In genomic region chr2:6865346-6866238, GRCh38 we compare ENCODE assay signal across 8 cellular contexts. TPM values are rescaled to one million over a fixed set of nuclear protein-coding genes. Genes with fewer than 3 reads are reported as not detected.
A peak's percentile ranks its signal among the peaks of the same experiment; 100 is the strongest.
DNase-seq lines count a peak whose midpoint lies in the region; ATAC-seq and TF ChIP-seq lines count a peak whose summit lies in the region.

Gene CMPK2 (minus strand): TSS chr2:6865907. CDS start chr2:6865696, 211 bp downstream.

- peak; percentile 79 for ATAC-seq in HG02642 (IDR thresholded peaks at IDR 0.05; ENCODE audit: poor library complexity, unreplicated experiment)

- H3K27me3 ChIP-seq in liver (ENCODE audit: control insufficient read depth in 4 of 4, insufficient read depth in 4 of 4, low read length in 3 of 4): no peaks in the 10 kb centered on the region

- H3K9me3 ChIP-seq in liver (ENCODE audit: control insufficient read depth in 4 of 4, low read length in 3 of 4): no peaks in the 10 kb centered on the region

- no peak for TF ChIP-seq RAD21 in liver (IDR thresholded peaks at IDR 0.05)

- peak within 1 kb of the TSS; percentile 85 to 93 (median 89) for H3K4me3 ChIP-seq in liver (ENCODE audit: low read depth in 1 of 3, low read length in 3 of 3)

- peak; percentile 72 for DNase-seq in NCI-H82 (lab: John Stamatoyannopoulos, UW)
- no peak for DNase-seq in NCI-H82 treated with DMSO at 0.1 percent for 48 hours (lab: John Stamatoyannopoulos, UW; ENCODE audit: unreplicated experiment)
- peak; percentile 52 for DNase-seq in NCI-H1105 (lab: John Stamatoyannopoulos, UW)
- peak; percentile 95 for DNase-seq in activated CD4-positive, alpha-beta T cell treated with anti-CD3 and anti-CD28 coated beads for 1 hour
- peak; percentile 57 to 78 (median 73) for DNase-seq in stimulated activated CD4-positive, alpha-beta T cell treated with anti-CD3 and anti-CD28 coated beads, TNF-alpha, amount 100 ng/mL, for 4 hours (ENCODE audit: low read depth in 3 of 3)

- H3K27ac ChIP-seq in cingulate gyrus (ENCODE audit: low read depth, low read length) (peak within 1 kb of the TSS; percentile 47), liver (ENCODE audit: low read depth in 1 of 2, low read length in 2 of 2) (peak within 1 kb of the TSS; percentile 78 to 86)

- peaks cover 3 to 20% (median 11%) of the 10 kb centered on the region in 4 donors for H3K4me1 ChIP-seq in liver (ENCODE audit: control insufficient read depth in 4 of 4, insufficient read depth in 4 of 4, low read length in 3 of 4)

- H3K9ac ChIP-seq in liver (ENCODE audit: low read depth in 1 of 2, low read length in 2 of 2): peak within 1 kb of the TSS in 1 of 2 donors; percentile 57

- TF ChIP-seq CTCF in liver (IDR thresholded peaks at IDR 0.05; ENCODE audit: low read depth, low read length, missing input control): no peak

- under 1% methylated on average over 114 of the region's 114 CpGs for WGBS in liver

- peaks cover 1 to 7% (median 2%) of the 10 kb centered on the region in 4 donors for H3K36me3 ChIP-seq in liver (ENCODE audit: control insufficient read depth in 4 of 4, insufficient read depth in 3 of 4, low read depth in 1 of 4, low read length in 3 of 4)

TF ChIP-seq in liver, 16 proteins besides CTCF, POLR2A, EP300 and RAD21:
- TF ChIP-seq SP1 (IDR thresholded peaks at IDR 0.05): peak; percentile 11
- TF ChIP-seq HNF4G (IDR thresholded peaks at IDR 0.05): no peak
- TF ChIP-seq YY1 (IDR thresholded peaks at IDR 0.05): peak; percentile 19

RNA-seq across cellular contexts. Expression of gene CMPK2, which starts in this region (rescaled TPM):
- total RNA-seq in liver: 10 to 100 TPM in 1 of 2 donors, 1 to 10 TPM in 1; 4.6 to 41.7 TPM
- 1 to 10 TPM; 2.9 to 3.8 TPM for polyA plus RNA-seq in liver
